In genomic region chr2:122236152-122236892, GRCh38 we compare ENCODE assay signal across 12 cellular contexts.
DNase-seq lines count a peak whose midpoint lies in the region; ATAC-seq, FAIRE-seq and TF ChIP-seq lines count a peak whose summit lies in the region.
"Had no signal": no experiment of that assay in that cellular context is flagged by ENCODE, and none has a peak within 500 bp of the region (broad histone marks: within the 10 kb centered on the region; RNA-seq: fewer than 3 reads in every experiment).

No MANE protein-coding gene starts in this region.

- no peak overlapping the region for H3K4me2 ChIP-seq in GM23338
- H3K4me2 ChIP-seq: BLaER1 had no signal

- no peaks in the 10 kb centered on the region for H4K20me1 ChIP-seq in GM23338 (replicated peaks; ENCODE audit: insufficient read depth)
- H4K20me1 ChIP-seq: BLaER1 had no signal

- no peaks in the 10 kb centered on the region for H3F3A ChIP-seq in GM23338 (replicated peaks; ENCODE audit: low read depth)

- H3K9me3 Mint-ChIP-seq in activated naive CD4-positive, alpha-beta T cell treated with anti-CD3 and anti-CD28 coated beads for 36 hours = no peaks in the 10 kb centered on the region
- no peaks in the 10 kb centered on the region for H3K9me3 Mint-ChIP-seq in GM23338
- H3K9me3 Mint-ChIP-seq: activated T-cell treated with anti-CD3 and anti-CD28 coated beads, Interleukin-2, amount 50 U/mL, for 4 hours had no signal

- TF ChIP-seq CTCF in VCaP (conservative IDR thresholded peaks at IDR 0.05) (no peak), kidney (IDR thresholded peaks at IDR 0.05; ENCODE audit: borderline replicate concordance, extremely low read depth, insufficient read depth) (no peak), GM23338 (conservative IDR thresholded peaks at IDR 0.05; ENCODE audit: low read depth in 2 of 2) (no peak)

- H3K9me2 ChIP-seq in GM23338 (ENCODE audit: insufficient read depth) = no peaks in the 10 kb centered on the region

- H2AFZ ChIP-seq in GM23338 = no peak overlapping the region

- H3K9ac ChIP-seq in kidney (ENCODE audit: low read length in 2 of 2) = no peak overlapping the region
- H3K9ac ChIP-seq: BLaER1 had no signal

- H3K36me3 ChIP-seq in kidney (ENCODE audit: control insufficient read depth in 1 of 2, insufficient read depth in 2 of 2, low read length in 2 of 2) = no peaks in the 10 kb centered on the region
- H3K36me3 ChIP-seq in GM23338 (ENCODE audit: insufficient read depth) = no peaks in the 10 kb centered on the region
- H3K36me3 ChIP-seq: BLaER1, vagina had no signal

- no peak overlapping the region for H3K4me3 ChIP-seq in kidney (ENCODE audit: low read length in 2 of 2)
- no peak overlapping the region for H3K4me3 ChIP-seq in GM23338
- H3K4me3 ChIP-seq: BLaER1, GM12878, vagina had no signal

- H3K79me2 ChIP-seq in GM23338 (replicated peaks; ENCODE audit: insufficient read depth) = no peaks in the 10 kb centered on the region

- H3K27ac Mint-ChIP-seq in activated naive CD4-positive, alpha-beta T cell treated with anti-CD3 and anti-CD28 coated beads for 36 hours = no peak overlapping the region
- no peak overlapping the region for H3K27ac Mint-ChIP-seq in GM23338

- no peak for ATAC-seq in GM18873 (IDR thresholded peaks at IDR 0.05; ENCODE audit: low FRiP score, unreplicated experiment)
- no peak for ATAC-seq in GM23338
- ATAC-seq: activated T-cell treated with anti-CD3 and anti-CD28 coated beads, Interleukin-2, amount 50 U/mL, for 4 hours; GM12878 had no signal

- CTCF ChIA-PET in activated naive CD4-positive, alpha-beta T cell treated with anti-CD3 and anti-CD28 coated beads for 36 hours (lab: Charles Lee) = no interaction called here

- H3K4me1 ChIP-seq in kidney (ENCODE audit: control insufficient read depth in 1 of 2, insufficient read depth in 1 of 2, low read depth in 1 of 2, low read length in 2 of 2) = no peaks in the 10 kb centered on the region
- H3K4me1 ChIP-seq in GM23338 (ENCODE audit: insufficient read depth) = no peaks in the 10 kb centered on the region
- H3K4me1 ChIP-seq: vagina had no signal

- H3K36me3 Mint-ChIP-seq in activated naive CD4-positive, alpha-beta T cell treated with anti-CD3 and anti-CD28 coated beads for 36 hours (ENCODE audit: low read depth) = no peaks in the 10 kb centered on the region
- no peaks in the 10 kb centered on the region for H3K36me3 Mint-ChIP-seq in GM23338 (ENCODE audit: low read depth)

- in situ Hi-C loops in ACHN (cut with HindIII; ENCODE audit: low pct_ligation_motif_present, low pct_unique_long_range_greater_than_20kb, low sequenced_read_pairs) = no loop called here

- no peaks in the 10 kb centered on the region for H3K27me3 Mint-ChIP-seq in activated naive CD4-positive, alpha-beta T cell treated with anti-CD3 and anti-CD28 coated beads for 36 hours (ENCODE audit: low read depth)
- H3K27me3 Mint-ChIP-seq in GM23338 (ENCODE audit: insufficient read depth, low read depth, poor library complexity) = peaks cover 3% of the 10 kb centered on the region

- no peak overlapping the region for H3K4me3 Mint-ChIP-seq in activated naive CD4-positive, alpha-beta T cell treated with anti-CD3 and anti-CD28 coated beads for 36 hours
- H3K4me3 Mint-ChIP-seq in GM23338 = no peak overlapping the region
- H3K4me3 Mint-ChIP-seq: activated T-cell treated with anti-CD3 and anti-CD28 coated beads, Interleukin-2, amount 50 U/mL, for 4 hours had no signal

- H3K9me3 ChIP-seq in kidney (ENCODE audit: control insufficient read depth in 1 of 2, low read length in 2 of 2) = no peaks in the 10 kb centered on the region
- H3K9me3 ChIP-seq: BLaER1, vagina had no signal

- H3K27me3 ChIP-seq in GM23338 (ENCODE audit: insufficient read depth) = no peaks in the 10 kb centered on the region
- H3K27me3 ChIP-seq: BLaER1, vagina had no signal

- intact Hi-C loops in kidney (cut with DNase I) = no loop called here
- intact Hi-C loops in activated naive CD4-positive, alpha-beta T cell treated with anti-CD3 and anti-CD28 coated beads for 36 hours (cut with micrococcal nuclease) = no loop called here

- DNase-seq in ACHN (peak; percentile 96), HT1080 (ENCODE audit: low read depth) (peak; percentile 96), kidney (peak; percentile 73), GM23338 (ENCODE audit: low spot score) (no peak)
- DNase-seq in activated CD4-positive, CD25-positive, alpha-beta regulatory T cell treated with anti-CD3 and anti-CD28 coated beads, Interleukin-2, amount 50 U/mL, for 72 hours = no peak
- no peak for DNase-seq in activated naive CD4-positive, alpha-beta T cell treated with anti-CD3 and anti-CD28 coated beads for 36 hours
- DNase-seq: activated T-cell treated with anti-CD3 and anti-CD28 coated beads, Interleukin-2, amount 50 U/mL, for 4 hours had no signal

- FAIRE-seq in kidney (lab: Jason Lieb, UNC) = no peak
- FAIRE-seq: GM12878 had no signal

- H3K4me1 Mint-ChIP-seq in activated naive CD4-positive, alpha-beta T cell treated with anti-CD3 and anti-CD28 coated beads for 36 hours (ENCODE audit: low read depth) = no peaks in the 10 kb centered on the region
- no peaks in the 10 kb centered on the region for H3K4me1 Mint-ChIP-seq in GM23338

- peak overlapping the region; percentile 91 for H3K27ac ChIP-seq in VCaP
- no peak overlapping the region for H3K27ac ChIP-seq in kidney (ENCODE audit: low read depth in 2 of 2, low read length in 2 of 2)
- H3K27ac ChIP-seq in GM23338 (ENCODE audit: low read depth) = no peak overlapping the region
- H3K27ac ChIP-seq: BLaER1, vagina had no signal

TF ChIP-seq in GM23338, 12 proteins besides CTCF, POLR2A, EP300 and RAD21 (continues in another document):
- TF ChIP-seq ETS1 (IDR thresholded peaks at IDR 0.05) = no peak
- TF ChIP-seq ZNF331 (CRISPR knock-in tag; IDR thresholded peaks at IDR 0.05; ENCODE audit: low read depth) = no peak
- no peak for TF ChIP-seq NANOG (IDR thresholded peaks at IDR 0.05; ENCODE audit: borderline replicate concordance)
- TF ChIP-seq EZH2 (IDR thresholded peaks at IDR 0.05; ENCODE audit: low read depth, unreplicated experiment) = no peak
- no peak for TF ChIP-seq CREB1 (CRISPR knock-in tag; IDR thresholded peaks at IDR 0.05; ENCODE audit: low read depth)
- no peak for TF ChIP-seq REST (IDR thresholded peaks at IDR 0.05; ENCODE audit: unreplicated experiment)

Comparison
In these comparisons a context has a peak if more than half of its experiments do, and no peak if none do; other contexts are left out.
1. DNase-seq: peak in ACHN (single experiment), HT1080 (single experiment) and kidney (single experiment); none in activated CD4-positive, CD25-positive, alpha-beta regulatory T cell treated with anti-CD3 and anti-CD28 coated beads, Interleukin-2, amount 50 U/mL, for 72 hours (single experiment), activated naive CD4-positive, alpha-beta T cell treated with anti-CD3 and anti-CD28 coated beads for 36 hours (single experiment) and GM23338 (single experiment).